ENCODE assay signal across 1 cellular context in genomic region chr22:49958961-49959781, GRCh38.
TF ChIP-seq lines count a peak whose summit lies in the region.

No MANE protein-coding gene starts in this region.

TF ChIP-seq in K562, 482 proteins besides CTCF, POLR2A, EP300 and RAD21:
- TF ChIP-seq NFXL1 (CRISPR knock-in tag; IDR thresholded peaks at IDR 0.05) = no peak
- no peak for TF ChIP-seq ID3 (CRISPR knock-in tag; IDR thresholded peaks at IDR 0.05)
- no peak for TF ChIP-seq ID3 (tag; IDR thresholded peaks at IDR 0.05)
- no peak for TF ChIP-seq NCOR1 (IDR thresholded peaks at IDR 0.05)
- TF ChIP-seq NBN (IDR thresholded peaks at IDR 0.05; ENCODE audit: low read depth) = no peak
- no peak for TF ChIP-seq NR4A1 (CRISPR knock-in tag; IDR thresholded peaks at IDR 0.05)
- TF ChIP-seq NR4A1 (tag; IDR thresholded peaks at IDR 0.05) = no peak
- TF ChIP-seq FOSL1 (tag; conservative IDR thresholded peaks at IDR 0.05) = no peak
- TF ChIP-seq ZNF384 (IDR thresholded peaks at IDR 0.05; ENCODE audit: low read depth, low read length) = no peak
- TF ChIP-seq ELF2 (CRISPR knock-in tag; IDR thresholded peaks at IDR 0.05) = no peak
- TF ChIP-seq CCNT2 (IDR thresholded peaks at IDR 0.05; ENCODE audit: borderline replicate concordance, extremely low read depth, insufficient read length, low read depth, low read length) = no peak
- no peak for TF ChIP-seq DMBX1 (CRISPR knock-in tag; IDR thresholded peaks at IDR 0.05; ENCODE audit: borderline replicate concordance)
- TF ChIP-seq ZNF280B (CRISPR knock-in tag; IDR thresholded peaks at IDR 0.05) = no peak
- TF ChIP-seq CREBBP (IDR thresholded peaks at IDR 0.05; ENCODE audit: low read depth, low read length) = no peak
- TF ChIP-seq ADNP (tag; IDR thresholded peaks at IDR 0.05) = no peak
- TF ChIP-seq ILF3 (IDR thresholded peaks at IDR 0.05; ENCODE audit: borderline replicate concordance) = no peak
- 0 out of 2 replicates have a peak, but pooled peaks have one; percentile 22 for TF ChIP-seq ZNF740 (CRISPR knock-in tag; IDR thresholded peaks at IDR 0.05)
- no peak for TF ChIP-seq ZNF740 (tag; IDR thresholded peaks at IDR 0.05)
- no peak for TF ChIP-seq MIER1 (IDR thresholded peaks at IDR 0.05; ENCODE audit: low read depth)
- TF ChIP-seq ZBTB49 (CRISPR knock-in tag; IDR thresholded peaks at IDR 0.05; ENCODE audit: borderline replicate concordance) = no peak
- no peak for TF ChIP-seq HMG20B (CRISPR knock-in tag; IDR thresholded peaks at IDR 0.05)
- no peak for TF ChIP-seq THAP7 (CRISPR knock-in tag; IDR thresholded peaks at IDR 0.05)
- no peak for TF ChIP-seq ZNF77 (CRISPR knock-in tag; IDR thresholded peaks at IDR 0.05)
- TF ChIP-seq HMBOX1 (IDR thresholded peaks at IDR 0.05) = no peak
- TF ChIP-seq UBTF (IDR thresholded peaks at IDR 0.05; ENCODE audit: borderline replicate concordance in 1 of 2, low read depth in 2 of 2, low read length in 2 of 2) = no peak
- no peak for TF ChIP-seq ZNF766 (CRISPR knock-in tag; conservative IDR thresholded peaks at IDR 0.05)
- TF ChIP-seq JUNB (CRISPR knock-in tag; conservative IDR thresholded peaks at IDR 0.05) = no peak
- no peak for TF ChIP-seq SETDB1 (IDR thresholded peaks at IDR 0.05; ENCODE audit: low read length)
- TF ChIP-seq POLR2G (IDR thresholded peaks at IDR 0.05; ENCODE audit: low read depth, low read length) = 0 out of 2 replicates have a peak, but pooled peaks have one; percentile 17
- TF ChIP-seq DPF2 (IDR thresholded peaks at IDR 0.05) = no peak
- TF ChIP-seq KDM5B (IDR thresholded peaks at IDR 0.05; ENCODE audit: insufficient replicate concordance, low read depth, low read length) = peak; percentile 15
- TF ChIP-seq STAG1 (CRISPR knock-in tag; IDR thresholded peaks at IDR 0.05; ENCODE audit: borderline replicate concordance) = no peak
- no peak for TF ChIP-seq SMARCC2 (IDR thresholded peaks at IDR 0.05; ENCODE audit: low read depth)
- TF ChIP-seq SRSF1 (IDR thresholded peaks at IDR 0.05; ENCODE audit: low read depth, low read length) = no peak
- TF ChIP-seq TFAP4 (CRISPR knock-in tag; IDR thresholded peaks at IDR 0.05; ENCODE audit: borderline replicate concordance) = 0 out of 2 replicates have a peak, but pooled peaks have one; percentile 17
- TF ChIP-seq ZNF143 (CRISPR knock-in tag; IDR thresholded peaks at IDR 0.05) = no peak
- TF ChIP-seq CHCHD3 (CRISPR knock-in tag; IDR thresholded peaks at IDR 0.05) = no peak
- no peak for TF ChIP-seq HDAC8 (tag; IDR thresholded peaks at IDR 0.05)
- TF ChIP-seq ZNF583 (CRISPR knock-in tag; IDR thresholded peaks at IDR 0.05) = no peak
